9 cellular contexts compared by ENCODE assay signal in genomic region chr4:184473265-184473514, GRCh38. TPM values are rescaled to one million over a fixed set of nuclear protein-coding genes. Genes with fewer than 3 reads are reported as not detected.
DNase-seq lines count a peak whose midpoint lies in the region; ATAC-seq and TF ChIP-seq lines count a peak whose summit lies in the region.
"Had no signal": no experiment of that assay in that cellular context is flagged by ENCODE, and none has a peak within 500 bp of the region (broad histone marks: within the 10 kb centered on the region; RNA-seq: fewer than 3 reads in every experiment).

No MANE protein-coding gene starts in this region.

- peak overlapping the region; percentile 83 for H3K4me2 ChIP-seq in HCT116 (ENCODE audit: low read length)

- no peak overlapping the region for H3K27ac Mint-ChIP-seq in activated T-cell treated with anti-CD3 and anti-CD28 coated beads, Interleukin-2, amount 50 U/mL, for 24 hours

- intact Hi-C loops in A673 (cut with micrococcal nuclease; ENCODE audit: unreplicated experiment) (no loop called here), HCT116 (cut with micrococcal nuclease) (loop anchor here (2.0 to 5.0 kb wide), 2 partner anchors 64 to 208 kb away; no protein-coding TSS in a partner anchor), ascending aorta (cut with DNase I) (loop anchor here (2.0 to 10.0 kb wide), 3 partner anchors 208 to 1376 kb away; partner anchors contain the start of genes ACSL1 and WWC2), right lobe of liver (cut with DNase I) (loop anchor here in 1 of 2 donors (10.0 kb wide), 1 partner anchor 62 kb away; no protein-coding TSS in a partner anchor)

- RAD21 ChIA-PET in HCT116 (lab: Charles Lee; ENCODE audit: low non-redundant PET in 1 of 2, low total read pairs in 2 of 2, uncharacterized antibody in 2 of 2, unreplicated experiment in 2 of 2): no interaction called here

- H3K79me2 ChIP-seq in HCT116 (ENCODE audit: insufficient read depth, low read length): peaks cover 15% of the 10 kb centered on the region; the same call in 1 of the 2 replicates

- no peak for TF ChIP-seq CTCF in A673 (conservative IDR thresholded peaks at IDR 0.05; ENCODE audit: low read depth, low read length)
- TF ChIP-seq CTCF in HCT116 (IDR thresholded peaks at IDR 0.05 in 2 of 3, conservative IDR thresholded peaks at IDR 0.05 in 1 of 3; ENCODE audit: borderline replicate concordance in 1 of 3, insufficient read depth in 1 of 3, low read depth in 2 of 3, low read length in 2 of 3): no peak
- peak in 1 of 3 experiments; percentile 1 for TF ChIP-seq CTCF in ascending aorta (IDR thresholded peaks at IDR 0.05)
- TF ChIP-seq CTCF in right lobe of liver (IDR thresholded peaks at IDR 0.05): no peak

- H3K4me3 Mint-ChIP-seq in activated T-cell treated with anti-CD3 and anti-CD28 coated beads, Interleukin-2, amount 50 U/mL, for 24 hours: no peak overlapping the region

- WGBS in right lobe of liver (ENCODE audit: insufficient coverage, low coverage, low lambda C conversion rate, missing lambda C conversion rate): no CpG with 5 or more reads among the region's 37 CpGs

- H3K36me3 ChIP-seq in A673 (ENCODE audit: insufficient read depth, low read length, poor library complexity, severe bottlenecking) (no peaks in the 10 kb centered on the region), HCT116 (ENCODE audit: control insufficient read depth in 1 of 2, insufficient read depth in 2 of 2, low read length in 2 of 2) (no peaks in the 10 kb centered on the region), ascending aorta (no peaks in the 10 kb centered on the region), right lobe of liver (no peaks in the 10 kb centered on the region)

- no TSS peak for BruUV-seq in A673 (replicated peaks; lab: Mats Ljungman, UMichigan)
- BruUV-seq in HCT116 (replicated peaks; lab: Mats Ljungman, UMichigan): no TSS peak

- no peaks in the 10 kb centered on the region for H3K27me3 Mint-ChIP-seq in activated T-cell treated with anti-CD3 and anti-CD28 coated beads, Interleukin-2, amount 50 U/mL, for 24 hours

- POLR2A ChIA-PET in A673 (lab: Charles Lee; ENCODE audit: low non-redundant PET): no interaction called here
- POLR2A ChIA-PET in HCT116 (lab: Charles Lee): no interaction called here

- TF ChIP-seq POLR2A in HCT116 (IDR thresholded peaks at IDR 0.05; ENCODE audit: borderline replicate concordance, extremely low read depth, insufficient read depth, insufficient read length) (no peak), right lobe of liver (IDR thresholded peaks at IDR 0.05) (peak; percentile 7)

- peaks cover 8% of the 10 kb centered on the region for H3K4me1 ChIP-seq in A673 (ENCODE audit: insufficient read depth, low read length, poor library complexity, severe bottlenecking)
- peaks cover 0 to 13% of the 10 kb centered on the region in 2 experiments; a peak in 2 of 4 replicates for H3K4me1 ChIP-seq in HCT116 (ENCODE audit: control insufficient read depth in 1 of 2, insufficient read depth in 2 of 2, low read length in 2 of 2)
- peaks cover 0 to 18% of the 10 kb centered on the region in 2 donors for H3K4me1 ChIP-seq in ascending aorta
- peaks cover 0 to 65% (median 28%) of the 10 kb centered on the region in 4 donors for H3K4me1 ChIP-seq in right lobe of liver

- H3K36me3 Mint-ChIP-seq in activated T-cell treated with anti-CD3 and anti-CD28 coated beads, Interleukin-2, amount 50 U/mL, for 24 hours (ENCODE audit: low read depth): peaks cover 61% of the 10 kb centered on the region

- no peaks in the 10 kb centered on the region for H3K27me3 ChIP-seq in A673 (replicated peaks; ENCODE audit: insufficient read depth, low read depth, low read length, poor library complexity)
- no peaks in the 10 kb centered on the region for H3K27me3 ChIP-seq in HCT116 (ENCODE audit: insufficient read depth, low read length)
- no peaks in the 10 kb centered on the region for H3K27me3 ChIP-seq in ascending aorta
- H3K27me3 ChIP-seq in right lobe of liver: no peaks in the 10 kb centered on the region

- H2AFZ ChIP-seq in HCT116 (ENCODE audit: low read depth, low read length, poor library complexity, severe bottlenecking): no peak overlapping the region

- H3K27ac ChIP-seq in A673 (ENCODE audit: low read depth, low read length, poor library complexity, severe bottlenecking): peak overlapping the region; percentile 91
- H3K27ac ChIP-seq in HCT116 (ENCODE audit: low read depth, low read length): peak overlapping the region; percentile 75
- H3K27ac ChIP-seq in ascending aorta: peak overlapping the region; percentile 93 to 96
- peak overlapping the region; percentile 96 to 97 (median 97) for H3K27ac ChIP-seq in right lobe of liver

- no peaks in the 10 kb centered on the region for H3K9me3 ChIP-seq in A673 (ENCODE audit: low read depth, low read length, poor library complexity, severe bottlenecking)
- no peaks in the 10 kb centered on the region for H3K9me3 ChIP-seq in HCT116 (ENCODE audit: control insufficient read depth in 1 of 2, insufficient read depth in 1 of 2, low read depth in 1 of 2, low read length in 2 of 2)
- no peaks in the 10 kb centered on the region for H3K9me3 ChIP-seq in ascending aorta
- no peaks in the 10 kb centered on the region for H3K9me3 ChIP-seq in right lobe of liver

- no peak for DNase-seq in A673 (ENCODE audit: low spot score)
- DNase-seq in HCT116 (ENCODE audit: low read depth, low spot score): no peak
- peak in 1 of 2 donors; percentile 72 for DNase-seq in ascending aorta (ENCODE audit: low spot score in 2 of 2)
- DNase-seq in right lobe of liver: no peak
- DNase-seq in mucosa of gallbladder (ENCODE audit: low spot score): no peak
- DNase-seq in activated T-cell treated with anti-CD3 and anti-CD28 coated beads, Interleukin-2, amount 50 U/mL, for 24 hours: no peak
- no peak for DNase-seq in kidney glomerular epithelial cell (lab: John Stamatoyannopoulos, UW)

- no peaks in the 10 kb centered on the region for H4K20me1 ChIP-seq in HCT116 (ENCODE audit: insufficient read depth)

- peaks cover 61% of the 10 kb centered on the region for H3K4me1 Mint-ChIP-seq in activated T-cell treated with anti-CD3 and anti-CD28 coated beads, Interleukin-2, amount 50 U/mL, for 24 hours (ENCODE audit: low read depth)

- H3K9me3 Mint-ChIP-seq in activated T-cell treated with anti-CD3 and anti-CD28 coated beads, Interleukin-2, amount 50 U/mL, for 24 hours: no peaks in the 10 kb centered on the region
- H3K9me3 Mint-ChIP-seq: nephron had no signal

- no peak overlapping the region; the same call in 1 of the 2 replicates for H3K9ac ChIP-seq in HCT116 (ENCODE audit: low read length)

- H3K4me3 ChIP-seq in A673 (ENCODE audit: low read depth, low read length, poor library complexity, severe bottlenecking) (peak overlapping the region; percentile 91), HCT116 (replicated peaks in 1 of 2; ENCODE audit: low read depth in 1 of 2, low read length in 2 of 2) (peak overlapping the region; percentile 60 to 63; a peak in 2 of 4 replicates), ascending aorta (peak overlapping the region; percentile 89 to 95), right lobe of liver (peak overlapping the region; percentile 69 to 91 (median 84))

- TF ChIP-seq RAD21 in HCT116 (IDR thresholded peaks at IDR 0.05; ENCODE audit: low read depth): no peak

- CTCF ChIA-PET in A673 (lab: Charles Lee) (no interaction called here), HCT116 (lab: Charles Lee) (no interaction called here)

- ATAC-seq in HCT116 (peak; percentile 47), right lobe of liver (no peak), HG02870 (IDR thresholded peaks at IDR 0.05; ENCODE audit: unreplicated experiment) (no peak)

- H3K9me2 ChIP-seq in HCT116 (ENCODE audit: insufficient read depth): no peaks in the 10 kb centered on the region

TF ChIP-seq in HCT116, 20 proteins besides CTCF, POLR2A, EP300 and RAD21:
- no peak for TF ChIP-seq SP1 (IDR thresholded peaks at IDR 0.05; ENCODE audit: low read depth)
- no peak for TF ChIP-seq SIN3A (IDR thresholded peaks at IDR 0.05; ENCODE audit: low read depth)
- no peak for TF ChIP-seq EGR1 (IDR thresholded peaks at IDR 0.05; ENCODE audit: low read depth)
- no peak for TF ChIP-seq POLR2AphosphoS5 (IDR thresholded peaks at IDR 0.05; ENCODE audit: low read depth, low read length)
- peak; percentile 89 for TF ChIP-seq ZFX (IDR thresholded peaks at IDR 0.05)
- no peak for TF ChIP-seq CEBPB (IDR thresholded peaks at IDR 0.05; ENCODE audit: low read depth)
- peak; percentile 2 for TF ChIP-seq TCF7L2 (IDR thresholded peaks at IDR 0.05; ENCODE audit: borderline replicate concordance, extremely low read depth, insufficient read depth, insufficient read length)
- no peak for TF ChIP-seq ATF3 (IDR thresholded peaks at IDR 0.05)
- TF ChIP-seq, protein P1, sequence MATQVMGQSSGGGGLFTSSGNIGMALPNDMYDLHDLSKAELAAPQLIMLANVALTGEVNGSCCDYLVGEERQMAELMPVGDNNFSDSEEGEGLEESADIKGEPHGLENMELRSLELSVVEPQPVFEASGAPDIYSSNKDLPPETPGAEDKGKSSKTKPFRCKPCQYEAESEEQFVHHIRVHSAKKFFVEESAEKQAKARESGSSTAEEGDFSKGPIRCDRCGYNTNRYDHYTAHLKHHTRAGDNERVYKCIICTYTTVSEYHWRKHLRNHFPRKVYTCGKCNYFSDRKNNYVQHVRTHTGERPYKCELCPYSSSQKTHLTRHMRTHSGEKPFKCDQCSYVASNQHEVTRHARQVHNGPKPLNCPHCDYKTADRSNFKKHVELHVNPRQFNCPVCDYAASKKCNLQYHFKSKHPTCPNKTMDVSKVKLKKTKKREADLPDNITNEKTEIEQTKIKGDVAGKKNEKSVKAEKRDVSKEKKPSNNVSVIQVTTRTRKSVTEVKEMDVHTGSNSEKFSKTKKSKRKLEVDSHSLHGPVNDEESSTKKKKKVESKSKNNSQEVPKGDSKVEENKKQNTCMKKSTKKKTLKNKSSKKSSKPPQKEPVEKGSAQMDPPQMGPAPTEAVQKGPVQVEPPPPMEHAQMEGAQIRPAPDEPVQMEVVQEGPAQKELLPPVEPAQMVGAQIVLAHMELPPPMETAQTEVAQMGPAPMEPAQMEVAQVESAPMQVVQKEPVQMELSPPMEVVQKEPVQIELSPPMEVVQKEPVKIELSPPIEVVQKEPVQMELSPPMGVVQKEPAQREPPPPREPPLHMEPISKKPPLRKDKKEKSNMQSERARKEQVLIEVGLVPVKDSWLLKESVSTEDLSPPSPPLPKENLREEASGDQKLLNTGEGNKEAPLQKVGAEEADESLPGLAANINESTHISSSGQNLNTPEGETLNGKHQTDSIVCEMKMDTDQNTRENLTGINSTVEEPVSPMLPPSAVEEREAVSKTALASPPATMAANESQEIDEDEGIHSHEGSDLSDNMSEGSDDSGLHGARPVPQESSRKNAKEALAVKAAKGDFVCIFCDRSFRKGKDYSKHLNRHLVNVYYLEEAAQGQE (IDR thresholded peaks at IDR 0.05; ENCODE audit: low read depth): no peak

RNA-seq across cellular contexts. Expression of gene IRF2, which starts 1.2 kb away (rescaled TPM):
- 27.5 and 28.2 TPM in 2 replicates for total RNA-seq in A673 (2021)
- 10.6 TPM for total RNA-seq in HCT116 (2021; ENCODE audit: unreplicated experiment)
- polyA plus RNA-seq in HCT116 (2012): 4.6 and 4.8 TPM in 2 replicates
- 39.6 TPM for total RNA-seq in ascending aorta
- 10 to 100 TPM; 16.9 to 29.0 (median 21.3) TPM for total RNA-seq in right lobe of liver
- total RNA-seq in mucosa of gallbladder: 45.3 TPM
